In genomic region chr17:78106211-78106610, GRCh38 we compare ENCODE assay signal across 27 cellular contexts. TPM values are rescaled to one million over a fixed set of nuclear protein-coding genes. Genes with fewer than 3 reads are reported as not detected.
"Had no signal": no experiment of that assay in that cellular context is flagged by ENCODE, and none has a peak within 500 bp of the region (broad histone marks: within the 10 kb centered on the region; RNA-seq: fewer than 3 reads in every experiment).

No MANE protein-coding gene starts in this region.

- H3K4me3 Mint-ChIP-seq: activated B cell treated with CpG ODN at 0.5 μM for 24 hours; activated CD4-positive, alpha-beta T cell treated with anti-CD3 and anti-CD28 coated beads for 36 hours; activated naive CD8-positive, alpha-beta T cell treated with anti-CD3 and anti-CD28 coated beads for 36 hours; central memory CD8-positive, alpha-beta T cell; T-helper 1 cell treated with Interleukin-12 subunit alpha and Interleukin-12 subunit beta and Interleukin-4 antibody, amounts not matched to agents 30 μg/mL and 1 μg/mL, for 36 hours had no signal

- H3K79me2 ChIP-seq: parathyroid adenoma had no signal

- ATAC-seq: activated CD4-positive, alpha-beta T cell treated with anti-CD3 and anti-CD28 coated beads for 36 hours; gastroesophageal sphincter; left cardiac atrium; upper lobe of right lung had no signal

- H3K9me3 Mint-ChIP-seq: activated B cell treated with CpG ODN at 0.5 μM for 24 hours; activated naive CD8-positive, alpha-beta T cell treated with anti-CD3 and anti-CD28 coated beads for 36 hours; central memory CD8-positive, alpha-beta T cell; T-helper 1 cell treated with Interleukin-12 subunit alpha and Interleukin-12 subunit beta and Interleukin-4 antibody, amounts not matched to agents 30 μg/mL and 1 μg/mL, for 36 hours had no signal

- H3K4me1 ChIP-seq: breast epithelium, colonic mucosa, parathyroid adenoma, upper lobe of right lung had no signal

- H3K9me3 ChIP-seq: breast epithelium, colonic mucosa, esophagus muscularis mucosa, gastroesophageal sphincter, upper lobe of right lung had no signal

- H3K4me3 ChIP-seq: breast epithelium, colonic mucosa, dorsolateral prefrontal cortex, esophagus muscularis mucosa, gastroesophageal sphincter, upper lobe of right lung had no signal

- H3K27ac ChIP-seq: breast epithelium, colonic mucosa, parathyroid adenoma, upper lobe of right lung had no signal

- H3K27ac Mint-ChIP-seq: activated B cell treated with CpG ODN at 0.5 μM for 24 hours; activated CD4-positive, alpha-beta T cell treated with anti-CD3 and anti-CD28 coated beads for 36 hours; T-helper 1 cell treated with Interleukin-12 subunit alpha and Interleukin-12 subunit beta and Interleukin-4 antibody, amounts not matched to agents 30 μg/mL and 1 μg/mL, for 36 hours had no signal

- H3K27me3 ChIP-seq: breast epithelium, colonic mucosa, dorsolateral prefrontal cortex, esophagus muscularis mucosa, gastroesophageal sphincter, upper lobe of right lung had no signal

- H3K27me3 Mint-ChIP-seq: activated B cell treated with CpG ODN at 0.5 μM for 24 hours; activated CD4-positive, alpha-beta T cell treated with anti-CD3 and anti-CD28 coated beads for 36 hours; activated naive CD8-positive, alpha-beta T cell treated with anti-CD3 and anti-CD28 coated beads for 36 hours; central memory CD8-positive, alpha-beta T cell had no signal

- DNase-seq: activated B cell treated with CpG ODN at 0.5 μM for 24 hours; activated CD4-positive, alpha-beta T cell treated with anti-CD3 and anti-CD28 coated beads for 36 hours; activated CD4-positive, alpha-beta T cell treated with anti-CD3 and anti-CD28 coated beads, Interleukin-2, amount 50 U/mL, for 48 hours; activated CD8-positive, alpha-beta memory T cell treated with anti-CD3 and anti-CD28 coated beads, Interleukin-2, amount 50 U/mL, for 48 hours; activated naive CD4-positive, alpha-beta T cell treated with Interleukin-2 at 50 U/mL for 16 hours; activated naive CD8-positive, alpha-beta T cell treated with anti-CD3 and anti-CD28 coated beads for 36 hours; activated T-cell treated with anti-CD3 and anti-CD28 coated beads, Interleukin-2, amount 50 U/mL, for 48 hours; colonic mucosa; left cardiac atrium; nucleus accumbens; stimulated activated CD4-positive, alpha-beta T cell treated with anti-CD3 and anti-CD28 coated beads, Interleukin-2, amount 100 ng/mL, for 48 hours; stimulated activated CD8-positive, alpha-beta memory T cell treated with anti-CD3 and anti-CD28 coated beads, Interleukin-4, amount 100 ng/mL, for 48 hours; stimulated activated naive CD4-positive, alpha-beta T cell treated with Interleukin-2 at 50 U/mL for 16 hours; T1000; upper lobe of right lung had no signal

- H3K36me3 ChIP-seq: breast epithelium, colonic mucosa had no signal

- H2AFZ ChIP-seq: parathyroid adenoma had no signal

RNA-seq across cellular contexts. Expression of gene TMC8, which starts 24.4 kb away (rescaled TPM):
- total RNA-seq: myocyte had no signal

RNA-seq across cellular contexts. Expression of gene C17orf99, which starts 40.0 kb away (rescaled TPM):
- total RNA-seq: activated CD4-positive, alpha-beta T cell treated with anti-CD3 and anti-CD28 coated beads for 36 hours; activated CD8-positive, alpha-beta memory T cell treated with anti-CD3 and anti-CD28 coated beads for 36 hours; activated naive CD8-positive, alpha-beta T cell treated with anti-CD3 and anti-CD28 coated beads for 36 hours; breast epithelium; esophagus muscularis mucosa; gastroesophageal sphincter; left cardiac atrium; mononuclear cell; myocyte; upper lobe of right lung had no signal
- polyA plus RNA-seq: liver, neural cell had no signal
